In genomic region chr20:47335251-47336012, GRCh38 we compare ENCODE assay signal across 9 cellular contexts. TPM values are rescaled to one million over a fixed set of nuclear protein-coding genes. Genes with fewer than 3 reads are reported as not detected.
DNase-seq lines count a peak whose midpoint lies in the region; ATAC-seq lines count a peak whose summit lies in the region.
"Had no signal": no experiment of that assay in that cellular context is flagged by ENCODE, and none has a peak within 500 bp of the region (broad histone marks: within the 10 kb centered on the region; RNA-seq: fewer than 3 reads in every experiment).

No MANE protein-coding gene starts in this region.

- H3K4ac ChIP-seq in mesenchymal stem cell (ENCODE audit: low read depth in 1 of 2, low read length in 2 of 2): no peak overlapping the region

- H3K27me3 Mint-ChIP-seq in IgD-negative memory B cell: no peaks in the 10 kb centered on the region
- H3K27me3 Mint-ChIP-seq in stimulated activated naive B cell treated with anti-CD40 and anti-IgM and Interleukin-4, amounts not matched to agents 10 μg/mL and 1 μg/mL and 100 μg/mL, for 72 hours: no peaks in the 10 kb centered on the region

- H2BK15ac ChIP-seq in mesenchymal stem cell (ENCODE audit: low read depth, poor library complexity, severe bottlenecking): no peak overlapping the region

- H3K9me3 Mint-ChIP-seq in IgD-negative memory B cell: no peaks in the 10 kb centered on the region
- H3K9me3 Mint-ChIP-seq in stimulated activated naive B cell treated with anti-CD40 and anti-IgM and Interleukin-4, amounts not matched to agents 10 μg/mL and 1 μg/mL and 100 μg/mL, for 72 hours: no peaks in the 10 kb centered on the region

- 88% methylated on average over 7 of the region's 10 CpGs for WGBS in mesenchymal stem cell

- peak overlapping the region in 3 of 4 donors; percentile 32 to 84 (median 83) for H3K4me3 Mint-ChIP-seq in IgD-negative memory B cell
- H3K4me3 Mint-ChIP-seq in stimulated activated naive B cell treated with anti-CD40 and anti-IgM and Interleukin-4, amounts not matched to agents 10 μg/mL and 1 μg/mL and 100 μg/mL, for 72 hours: no peak overlapping the region

- H2AK5ac ChIP-seq in mesenchymal stem cell (ENCODE audit: low read length, severe bottlenecking): peak overlapping the region; percentile 40

- no peak overlapping the region for H3K23ac ChIP-seq in mesenchymal stem cell (ENCODE audit: low read length in 2 of 2)

- DNase-seq in cerebellum (ENCODE audit: low spot score) (peak; percentile 47), mesenchymal stem cell (no peak), NCI-H146 (lab: John Stamatoyannopoulos, UW) (no peak)
- no peak for DNase-seq in stimulated activated naive B cell treated with anti-CD40 and anti-IgM and Interleukin-4, amounts not matched to agents 10 μg/mL and 1 μg/mL and 100 μg/mL, for 72 hours
- no peak for DNase-seq in activated CD8-positive, alpha-beta memory T cell treated with anti-CD3 and anti-CD28 coated beads, Interleukin-2, amount 50 U/mL, for 48 hours
- DNase-seq: MV-4-11 had no signal

- H3K4me1 ChIP-seq in mesenchymal stem cell (ENCODE audit: control insufficient read depth, insufficient read depth, low read depth, low read length): peaks cover 21% of the 10 kb centered on the region
- H3K4me1 ChIP-seq in subcutaneous abdominal adipose tissue (ENCODE audit: control insufficient read depth in 5 of 5, insufficient read depth in 5 of 5, low read length in 5 of 5): peaks cover 8 to 40% (median 28%) of the 10 kb centered on the region in 5 donors

- H3K18ac ChIP-seq in mesenchymal stem cell (ENCODE audit: low read depth in 1 of 2, low read length in 2 of 2): no peak overlapping the region

- peak overlapping the region; percentile 79 for H3K27ac ChIP-seq in mesenchymal stem cell (ENCODE audit: low read length, poor library complexity, severe bottlenecking)
- H3K27ac ChIP-seq in subcutaneous abdominal adipose tissue (ENCODE audit: low read depth, low read length): peak overlapping the region; percentile 60

- H2AFZ ChIP-seq in mesenchymal stem cell (ENCODE audit: low read depth, low read length): no peak overlapping the region

- peak overlapping the region; percentile 68 for H2BK5ac ChIP-seq in mesenchymal stem cell (ENCODE audit: low read depth, low read length, poor library complexity, severe bottlenecking)

- no peak overlapping the region for H4K91ac ChIP-seq in mesenchymal stem cell (ENCODE audit: low read length)

- no peaks in the 10 kb centered on the region for H3K9me3 ChIP-seq in mesenchymal stem cell (ENCODE audit: control insufficient read depth, low read length)
- no peaks in the 10 kb centered on the region for H3K9me3 ChIP-seq in subcutaneous abdominal adipose tissue (ENCODE audit: control insufficient read depth in 5 of 5, low read length in 5 of 5)

- H2BK120ac ChIP-seq in mesenchymal stem cell (ENCODE audit: low read depth, low read length): peak overlapping the region; percentile 21

- H3K4me1 Mint-ChIP-seq in IgD-negative memory B cell: peaks cover 32 to 45% (median 39%) of the 10 kb centered on the region in 3 donors
- peaks cover 29 to 63% of the 10 kb centered on the region in 2 donors for H3K4me1 Mint-ChIP-seq in stimulated activated naive B cell treated with anti-CD40 and anti-IgM and Interleukin-4, amounts not matched to agents 10 μg/mL and 1 μg/mL and 100 μg/mL, for 72 hours

- H3K36me3 Mint-ChIP-seq in IgD-negative memory B cell: peaks cover 8% of the 10 kb centered on the region
- peaks cover 33 to 54% of the 10 kb centered on the region in 2 donors for H3K36me3 Mint-ChIP-seq in stimulated activated naive B cell treated with anti-CD40 and anti-IgM and Interleukin-4, amounts not matched to agents 10 μg/mL and 1 μg/mL and 100 μg/mL, for 72 hours

- no peak for ATAC-seq in HG02973 (IDR thresholded peaks at IDR 0.05; ENCODE audit: unreplicated experiment)
- no peak for ATAC-seq in stimulated activated naive B cell treated with anti-CD40 and anti-IgM and Interleukin-4, amounts not matched to agents 10 μg/mL and 1 μg/mL and 100 μg/mL, for 72 hours (replicated peaks)

- no peak overlapping the region for H2BK12ac ChIP-seq in mesenchymal stem cell (ENCODE audit: low read length in 2 of 2)

- no peak overlapping the region for H3K4me2 ChIP-seq in mesenchymal stem cell (ENCODE audit: low read length, poor library complexity, severe bottlenecking)

- peak overlapping the region; percentile 1 to 59 (median 54) for H3K27ac Mint-ChIP-seq in IgD-negative memory B cell
- H3K27ac Mint-ChIP-seq in stimulated activated naive B cell treated with anti-CD40 and anti-IgM and Interleukin-4, amounts not matched to agents 10 μg/mL and 1 μg/mL and 100 μg/mL, for 72 hours: no peak overlapping the region

- peaks cover 13% of the 10 kb centered on the region for H3K79me1 ChIP-seq in mesenchymal stem cell (replicated peaks; ENCODE audit: low read length, poor library complexity, severe bottlenecking)

- H3K36me3 ChIP-seq in mesenchymal stem cell (ENCODE audit: control insufficient read depth in 1 of 2, insufficient read depth in 2 of 2, low read depth in 1 of 2, low read length in 2 of 2): peaks cover 11 to 18% of the 10 kb centered on the region in 2 experiments
- peaks cover 0 to 2% (median 0%) of the 10 kb centered on the region in 5 donors for H3K36me3 ChIP-seq in subcutaneous abdominal adipose tissue (ENCODE audit: control insufficient read depth in 5 of 5, insufficient read depth in 5 of 5, low read length in 5 of 5)

- H3K9ac ChIP-seq in mesenchymal stem cell (ENCODE audit: low read length) (peak overlapping the region; percentile 84), subcutaneous abdominal adipose tissue (ENCODE audit: low read length in 5 of 5) (no peak overlapping the region)

- no peak overlapping the region for H3K14ac ChIP-seq in mesenchymal stem cell (ENCODE audit: low read length in 2 of 2)

- H3K27me3 ChIP-seq in mesenchymal stem cell (ENCODE audit: control insufficient read depth in 1 of 2, insufficient read depth in 1 of 2, low read length in 2 of 2): no peaks in the 10 kb centered on the region
- H3K27me3 ChIP-seq in subcutaneous abdominal adipose tissue (ENCODE audit: control insufficient read depth in 5 of 5, insufficient read depth in 4 of 5, low read length in 5 of 5): no peaks in the 10 kb centered on the region

- no peak overlapping the region for H4K8ac ChIP-seq in mesenchymal stem cell (ENCODE audit: low read length)

- H3K4me3 ChIP-seq in mesenchymal stem cell (ENCODE audit: insufficient read depth in 1 of 2, low read depth in 1 of 2, low read length in 2 of 2): peak overlapping the region in 1 of 2 experiments; percentile 63
- H3K4me3 ChIP-seq in subcutaneous abdominal adipose tissue (ENCODE audit: low read depth in 1 of 5, low read length in 5 of 5): no peak overlapping the region

RNA-seq across cellular contexts. Expression of gene ZMYND8, which starts 21.1 kb away (rescaled TPM):
- 16.7 TPM for polyA plus RNA-seq in IgD-negative memory B cell
- 39.7 TPM for total RNA-seq in cerebellum
- 21.6 TPM for polyA plus RNA-seq in mesenchymal stem cell (2013, experiment 1 of 2)
- 24.4 TPM for polyA plus RNA-seq in mesenchymal stem cell (2013, experiment 2 of 2)

Comparison
In these comparisons a context has a peak if more than half of its experiments do, and no peak if none do; other contexts are left out.
1. H3K4me3 Mint-ChIP-seq: peak in IgD-negative memory B cell (3 of 4); none in stimulated activated naive B cell treated with anti-CD40 and anti-IgM and Interleukin-4, amounts not matched to agents 10 μg/mL and 1 μg/mL and 100 μg/mL, for 72 hours (0 of 2).